Comparison of ENCODE assay signal across 2 cellular contexts in genomic region chr15:72656014-72656413, GRCh38. TPM values are rescaled to one million over a fixed set of nuclear protein-coding genes. Genes with fewer than 3 reads are reported as not detected.
"Had no signal": no experiment of that assay in that cellular context is flagged by ENCODE, and none has a peak within 500 bp of the region (broad histone marks: within the 10 kb centered on the region; RNA-seq: fewer than 3 reads in every experiment).

No MANE protein-coding gene starts in this region.

RNA-seq across cellular contexts. Expression of gene GOLGA6B, which starts 1.5 kb away (rescaled TPM):
- total RNA-seq: G401, GM12878 had no signal
- polyA plus RNA-seq: GM12878 had no signal

RNA-seq across cellular contexts. Expression of gene HIGD2B, which starts 30.0 kb away (rescaled TPM):
- total RNA-seq: G401 had no signal
